12 cellular contexts compared by ENCODE assay signal in the genomic region with DNA sequence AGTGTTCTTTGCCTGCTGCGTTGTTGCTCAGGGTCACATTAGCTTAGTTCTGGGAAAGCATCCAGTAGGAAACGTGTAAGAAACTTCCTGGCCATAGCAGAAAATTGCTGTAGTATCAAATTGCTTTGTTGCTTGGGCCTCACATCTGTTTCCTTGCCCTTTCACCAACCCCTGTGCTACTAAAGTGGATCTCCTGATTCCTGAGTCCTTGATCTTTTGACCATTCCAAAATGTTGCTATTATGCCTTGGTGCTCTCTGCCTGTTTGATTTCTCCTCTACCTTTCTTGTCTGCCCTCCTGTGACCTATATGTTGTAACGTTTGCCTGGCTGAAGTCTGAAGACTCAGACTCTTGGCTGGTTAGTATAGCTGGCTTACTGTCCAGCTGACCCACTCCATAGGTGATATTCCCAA.
DNase-seq lines count a peak whose midpoint lies in the region; TF ChIP-seq lines count a peak whose summit lies in the region.
"Had no signal": no experiment of that assay in that cellular context is flagged by ENCODE, and none has a peak within 500 bp of the region (broad histone marks: within the 10 kb centered on the region; RNA-seq: fewer than 3 reads in every experiment).

No MANE protein-coding gene starts in this region.

- H3K9ac ChIP-seq in Karpas-422 (ENCODE audit: low read length) (no peak overlapping the region), MM.1S (ENCODE audit: low read length) (no peak overlapping the region)

- H3K9me2 ChIP-seq in Karpas-422 (replicated peaks; ENCODE audit: insufficient read depth, low read length) (no peaks in the 10 kb centered on the region), MM.1S (replicated peaks; ENCODE audit: insufficient read depth, low read length) (no peaks in the 10 kb centered on the region)

- CTCF ChIA-PET in AG04450 (lab: Charles Lee): interaction anchor here (1.0 to 1.9 kb wide), 3 partner anchors 23 to 510 kb away, joined by 3 to 12 read pairs (median 4); no protein-coding TSS in a partner anchor
- CTCF ChIA-PET in activated CD4-positive, alpha-beta memory T cell treated with anti-CD3 and anti-CD28 coated beads for 36 hours (lab: Charles Lee): no interaction called here

- H2AFZ ChIP-seq in Karpas-422 (ENCODE audit: low read length) (no peak overlapping the region), MM.1S (ENCODE audit: low read length) (no peak overlapping the region)

- H3K36me3 ChIP-seq in Karpas-422 (ENCODE audit: insufficient read depth, low read length) (no peaks in the 10 kb centered on the region), MM.1S (replicated peaks; ENCODE audit: insufficient read depth, low read length) (no peaks in the 10 kb centered on the region)

- H3K27me3 Mint-ChIP-seq in endothelial cell (ENCODE audit: unreplicated experiment) (no peaks in the 10 kb centered on the region), mesothelial cell of epicardium (ENCODE audit: low read depth) (no peaks in the 10 kb centered on the region)
- H3K27me3 Mint-ChIP-seq in activated CD4-positive, alpha-beta memory T cell treated with anti-CD3 and anti-CD28 coated beads for 36 hours: peaks cover 7% of the 10 kb centered on the region

- H3K79me2 ChIP-seq in Karpas-422 (ENCODE audit: low read length): no peaks in the 10 kb centered on the region
- H3K79me2 ChIP-seq in MM.1S (ENCODE audit: low read length): no peaks in the 10 kb centered on the region

- H3K4me3 Mint-ChIP-seq in endothelial cell (ENCODE audit: unreplicated experiment) (no peak overlapping the region), mesothelial cell of epicardium (no peak overlapping the region)
- H3K4me3 Mint-ChIP-seq in activated CD4-positive, alpha-beta memory T cell treated with anti-CD3 and anti-CD28 coated beads for 36 hours: no peak overlapping the region
- H3K4me3 Mint-ChIP-seq: activated T-cell treated with anti-CD3 and anti-CD28 coated beads, Interleukin-2, amount 50 U/mL, for 24 hours; memory B cell had no signal

- TF ChIP-seq CTCF in AG04450 (IDR thresholded peaks at IDR 0.05; ENCODE audit: low read depth, low read length): no peak
- TF ChIP-seq CTCF in endothelial cell (IDR thresholded peaks at IDR 0.05; ENCODE audit: unreplicated experiment): no peak
- no peak for TF ChIP-seq CTCF in mesothelial cell of epicardium (IDR thresholded peaks at IDR 0.05; ENCODE audit: unreplicated experiment)
- no peak for TF ChIP-seq CTCF in MM.1S (IDR thresholded peaks at IDR 0.05; ENCODE audit: low read length)

- no peaks in the 10 kb centered on the region for H3K27me3 ChIP-seq in AG04450 (ENCODE audit: control insufficient read depth, insufficient read depth, low read length)
- H3K27me3 ChIP-seq in Karpas-422 (ENCODE audit: low read length): no peaks in the 10 kb centered on the region
- H3K27me3 ChIP-seq in MM.1S (replicated peaks; ENCODE audit: insufficient read depth, low read length): no peaks in the 10 kb centered on the region

- intact Hi-C loops in activated CD4-positive, alpha-beta memory T cell treated with anti-CD3 and anti-CD28 coated beads for 36 hours (cut with micrococcal nuclease): no loop called here

- peak overlapping the region; percentile 85 for H3K27ac Mint-ChIP-seq in endothelial cell (ENCODE audit: unreplicated experiment)
- H3K27ac Mint-ChIP-seq in mesothelial cell of epicardium: peak overlapping the region; percentile 7
- H3K27ac Mint-ChIP-seq in activated CD4-positive, alpha-beta memory T cell treated with anti-CD3 and anti-CD28 coated beads for 36 hours: no peak overlapping the region
- H3K27ac Mint-ChIP-seq: activated T-cell treated with anti-CD3 and anti-CD28 coated beads, Interleukin-2, amount 50 U/mL, for 24 hours; memory B cell had no signal

- H3K4me1 Mint-ChIP-seq in endothelial cell (ENCODE audit: unreplicated experiment) (peaks cover 18% of the 10 kb centered on the region), mesothelial cell of epicardium (peaks cover 12% of the 10 kb centered on the region)
- H3K4me1 Mint-ChIP-seq in activated CD4-positive, alpha-beta memory T cell treated with anti-CD3 and anti-CD28 coated beads for 36 hours (ENCODE audit: low read depth): no peaks in the 10 kb centered on the region
- H3K4me1 Mint-ChIP-seq: memory B cell had no signal

- H3K4me1 ChIP-seq in Karpas-422 (ENCODE audit: low read length): no peaks in the 10 kb centered on the region
- H3K4me1 ChIP-seq in MM.1S (ENCODE audit: low read length): no peaks in the 10 kb centered on the region

- no peaks in the 10 kb centered on the region for H3K36me3 Mint-ChIP-seq in endothelial cell (ENCODE audit: low read depth, unreplicated experiment)
- no peaks in the 10 kb centered on the region for H3K36me3 Mint-ChIP-seq in mesothelial cell of epicardium
- no peaks in the 10 kb centered on the region for H3K36me3 Mint-ChIP-seq in activated CD4-positive, alpha-beta memory T cell treated with anti-CD3 and anti-CD28 coated beads for 36 hours
- H3K36me3 Mint-ChIP-seq: memory B cell had no signal

- H3F3A ChIP-seq in MM.1S (ENCODE audit: insufficient read depth, low read length): no peaks in the 10 kb centered on the region

- H3K9me3 ChIP-seq in AG04450 (ENCODE audit: control insufficient read depth, insufficient read depth, low read length): no peaks in the 10 kb centered on the region
- H3K9me3 ChIP-seq in Karpas-422 (ENCODE audit: low read length): no peaks in the 10 kb centered on the region
- no peaks in the 10 kb centered on the region for H3K9me3 ChIP-seq in MM.1S (replicated peaks; ENCODE audit: insufficient read depth, low read length)

- H3K27ac ChIP-seq in AG04450 (ENCODE audit: low read depth, low read length) (no peak overlapping the region), Karpas-422 (ENCODE audit: low read length) (no peak overlapping the region), MM.1S (ENCODE audit: low read length) (no peak overlapping the region)

- H3K4me3 ChIP-seq in AG04450 (ENCODE audit: low read depth, low read length) (no peak overlapping the region), Karpas-422 (ENCODE audit: low read length) (no peak overlapping the region), MM.1S (ENCODE audit: low read length) (no peak overlapping the region)

- H4K20me1 ChIP-seq in Karpas-422 (ENCODE audit: insufficient read depth, low read depth, low read length) (no peaks in the 10 kb centered on the region), MM.1S (ENCODE audit: insufficient read depth, low read length) (no peaks in the 10 kb centered on the region)

- H3K4me2 ChIP-seq in Karpas-422 (ENCODE audit: low read depth, low read length, poor library complexity, severe bottlenecking) (no peak overlapping the region), MM.1S (ENCODE audit: low read depth, low read length) (no peak overlapping the region)

- H3K9me3 Mint-ChIP-seq in endothelial cell (ENCODE audit: unreplicated experiment) (no peaks in the 10 kb centered on the region), mesothelial cell of epicardium (peaks cover 29% of the 10 kb centered on the region)
- no peaks in the 10 kb centered on the region for H3K9me3 Mint-ChIP-seq in activated CD4-positive, alpha-beta memory T cell treated with anti-CD3 and anti-CD28 coated beads for 36 hours
- H3K9me3 Mint-ChIP-seq: activated T-cell treated with anti-CD3 and anti-CD28 coated beads, Interleukin-2, amount 50 U/mL, for 24 hours; memory B cell had no signal

- POLR2A ChIA-PET in AG04450 (lab: Yijun Ruan, JAX): no interaction called here
- POLR2A ChIA-PET in activated CD4-positive, alpha-beta memory T cell treated with anti-CD3 and anti-CD28 coated beads for 36 hours (lab: Charles Lee): no interaction called here

- DNase-seq in AG04450 (ENCODE audit: low read depth, low spot score) (peak; percentile 6), NCI-H748 treated with DMSO at 0.1 percent for 48 hours (lab: John Stamatoyannopoulos, UW) (peak; percentile 10), endothelial cell (ENCODE audit: low spot score) (no peak), mesothelial cell of epicardium (ENCODE audit: low spot score in 2 of 2, unreplicated experiment in 2 of 2) (no peak), Karpas-422 (no peak), D341Med (ENCODE audit: low spot score) (no peak), MM.1S (no peak)
- no peak for DNase-seq in activated CD4-positive, alpha-beta memory T cell treated with anti-CD3 and anti-CD28 coated beads for 36 hours
- DNase-seq: activated T-cell treated with anti-CD3 and anti-CD28 coated beads, Interleukin-2, amount 50 U/mL, for 24 hours; NCI-H2171; stimulated activated CD4-positive, alpha-beta T cell treated with anti-CD3 and anti-CD28 coated beads, Interleukin-2, amount 100 ng/mL, for 48 hours had no signal

Comparison
In these comparisons a context has a peak if more than half of its experiments do, and no peak if none do; other contexts are left out.
1. DNase-seq: peak in AG04450 (single experiment) and NCI-H748 treated with DMSO at 0.1 percent for 48 hours (single experiment); none in endothelial cell (single experiment), mesothelial cell of epicardium (0 of 2), Karpas-422 (single experiment), activated CD4-positive, alpha-beta memory T cell treated with anti-CD3 and anti-CD28 coated beads for 36 hours (single experiment), D341Med (single experiment) and MM.1S (single experiment).